In the genomic region with DNA sequence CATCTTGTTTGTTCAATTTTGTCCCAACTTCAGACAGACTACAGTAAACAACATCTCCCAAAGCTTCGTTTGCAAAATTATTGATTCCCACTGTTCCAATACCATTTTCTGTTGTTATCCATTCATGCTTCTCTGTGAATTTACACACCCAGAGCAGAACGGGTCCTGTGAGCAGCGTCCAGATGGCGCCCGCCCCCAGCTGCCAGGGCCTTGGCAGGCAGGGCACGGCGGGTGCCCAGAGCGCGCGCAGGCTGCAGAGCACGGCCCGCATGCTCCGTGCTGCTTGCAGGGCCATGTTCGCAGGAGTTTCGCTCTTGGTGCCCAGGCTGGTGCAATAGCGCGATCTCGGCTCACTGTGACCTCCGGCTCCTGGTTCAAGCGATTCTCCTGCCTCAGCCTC, we compare ENCODE assay signal across 25 cellular contexts. TPM values are rescaled to one million over a fixed set of nuclear protein-coding genes. Genes with fewer than 3 reads are reported as not detected.
A peak's percentile ranks its signal among the peaks of the same experiment; 100 is the strongest.
DNase-seq lines count a peak whose midpoint lies in the region; ATAC-seq and TF ChIP-seq lines count a peak whose summit lies in the region.
"Had no signal": no experiment of that assay in that cellular context is flagged by ENCODE, and none has a peak within 500 bp of the region (broad histone marks: within the 10 kb centered on the region; RNA-seq: fewer than 3 reads in every experiment).

No MANE protein-coding gene starts in this region.

- H3K36me3 Mint-ChIP-seq in osteocyte (ENCODE audit: unreplicated experiment): no peaks in the 10 kb centered on the region

- DNase-seq in NCI-H69 (lab: John Stamatoyannopoulos, UW): peak; percentile 48
- DNase-seq in dorsolateral prefrontal cortex: peak; percentile 28 to 75 (median 50)
- peak in 36 of 56 donors; percentile 5 to 77 (median 29) for DNase-seq in nucleus accumbens (lab: John Stamatoyannopoulos, UW)
- no peak for DNase-seq in osteocyte (ENCODE audit: extremely low spot score, unreplicated experiment)
- no peak for DNase-seq in DMS153 (lab: John Stamatoyannopoulos, UW)
- DNase-seq: CD8-positive, alpha-beta memory T cell; DMS53; IMR-90; KG1; MM.1S; NCI-H1417 treated with DMSO at 0.1 percent for 48 hours; NCI-H1694 treated with DMSO at 0.1 percent for 48 hours; NCI-H2081; NCI-H2171; NCI-H226; NCI-H524; NCI-H774; SIG-M5 had no signal

- TF ChIP-seq CTCF in dorsolateral prefrontal cortex (IDR thresholded peaks at IDR 0.05 in 54 of 56, conservative IDR thresholded peaks at IDR 0.05 in 2 of 56; ENCODE audit: low read depth in 1 of 56, partially characterized antibody in 56 of 56): peak in 23 of 56 donors; percentile 11 to 56 (median 28)
- TF ChIP-seq CTCF in osteocyte (IDR thresholded peaks at IDR 0.05): no peak

- no peak overlapping the region for H3K27ac Mint-ChIP-seq in osteocyte (ENCODE audit: unreplicated experiment)
- H3K27ac Mint-ChIP-seq: B cell; CD8-positive, alpha-beta memory T cell; GM23338 had no signal

- ATAC-seq in GM19328 (IDR thresholded peaks at IDR 0.05; ENCODE audit: unreplicated experiment): no peak
- ATAC-seq: GM23338 had no signal

- H3K9me3 Mint-ChIP-seq in osteocyte (ENCODE audit: unreplicated experiment): no peaks in the 10 kb centered on the region
- H3K9me3 Mint-ChIP-seq: CD8-positive, alpha-beta memory T cell had no signal

- H3K27me3 Mint-ChIP-seq in osteocyte (ENCODE audit: unreplicated experiment): no peaks in the 10 kb centered on the region
- H3K27me3 Mint-ChIP-seq: B cell; CD8-positive, alpha-beta memory T cell had no signal

- intact Hi-C loops in dorsolateral prefrontal cortex (cut with DNase I): no loop called here

- no peak overlapping the region for H3K4me3 Mint-ChIP-seq in osteocyte (ENCODE audit: unreplicated experiment)
- H3K4me3 Mint-ChIP-seq: B cell; CD8-positive, alpha-beta memory T cell; GM23338 had no signal

- H3K4me3 ChIP-seq in dorsolateral prefrontal cortex: no peak overlapping the region
- H3K4me3 ChIP-seq: GM23338, HAP-1, SK-N-MC had no signal

- H3K27ac ChIP-seq in dorsolateral prefrontal cortex: peak overlapping the region in 49 of 59 donors; percentile 2 to 99 (median 72)
- peak overlapping the region; percentile 77 for H3K27ac ChIP-seq in temporal lobe (ENCODE audit: low read depth, low read length)
- H3K27ac ChIP-seq: C4-2B, SK-N-MC had no signal

- no peaks in the 10 kb centered on the region for H3K4me1 Mint-ChIP-seq in osteocyte (ENCODE audit: unreplicated experiment)
- H3K4me1 Mint-ChIP-seq: CD8-positive, alpha-beta memory T cell; GM23338 had no signal

- H3K27me3 ChIP-seq in dorsolateral prefrontal cortex: no peaks in the 10 kb centered on the region

RNA-seq across cellular contexts. Expression of a gene that starts 32.5 kb away (rescaled TPM):
- 1,000 to 10,000 TPM in 1 of 120 experiments, 100 to 1,000 TPM in 119; 401 to 1,012 (median 568) TPM for total RNA-seq in dorsolateral prefrontal cortex
- total RNA-seq in temporal lobe: 210 TPM
- 349 and 355 TPM in 2 replicates for total RNA-seq in osteocyte

Comparison
In these comparisons a context has a peak if more than half of its experiments do, and no peak if none do; other contexts are left out.
1. DNase-seq: peak in NCI-H69 (single experiment), dorsolateral prefrontal cortex (10 of 10) and nucleus accumbens (36 of 56); none in osteocyte (single experiment) and DMS153 (single experiment).